Comparison of ENCODE assay signal across 8 cellular contexts in the genomic region with DNA sequence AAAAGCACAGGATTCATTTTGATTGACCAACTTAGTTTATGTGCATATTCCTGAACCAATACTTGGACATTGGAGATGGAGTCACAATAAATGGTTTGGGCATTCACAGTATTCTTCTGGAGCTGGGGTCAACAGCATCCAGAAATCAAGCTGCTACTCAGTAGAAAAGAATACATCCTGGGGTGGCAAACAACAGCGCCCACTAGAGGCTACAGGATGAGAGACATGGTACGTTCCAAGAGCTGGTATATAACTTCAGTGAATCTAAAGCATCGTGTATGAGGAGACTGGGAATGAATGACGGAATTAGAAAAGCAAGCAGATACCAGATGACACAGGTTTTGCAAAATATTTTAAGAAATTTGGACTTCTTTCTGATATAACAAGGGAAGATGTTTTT.
DNase-seq lines count a peak whose midpoint lies in the region; ATAC-seq, FAIRE-seq and TF ChIP-seq lines count a peak whose summit lies in the region.

No MANE protein-coding gene starts in this region.

- 40% methylated on average over 4 of the region's 4 CpGs; no CpG with 5 or more reads in 1 of the 2 experiments for WGBS in H1 (ENCODE audit: extremely low coverage in 1 of 2, insufficient coverage in 1 of 2, insufficient read length in 1 of 2, insufficient replicate concordance in 2 of 2, low coverage in 1 of 2, low lambda C conversion rate in 2 of 2, missing lambda C conversion rate in 1 of 2), 2 experiments
- WGBS in prostate gland: 78% methylated on average over 4 of the region's 4 CpGs

- peak; percentile 97 for FAIRE-seq in H1 (lab: Jason Lieb, UNC)

- no peaks in the 10 kb centered on the region for H4K20me1 ChIP-seq in H1 (replicated peaks in 1 of 2; ENCODE audit: control insufficient read depth in 1 of 2, insufficient read depth in 2 of 2, low read length in 2 of 2)

- H3K27ac ChIP-seq in H1 (ENCODE audit: low read depth, low read length) (no peak overlapping the region), prostate gland (no peak overlapping the region)

- no peaks in the 10 kb centered on the region for H3K79me2 ChIP-seq in H1 (ENCODE audit: control insufficient read depth in 1 of 2, insufficient read depth in 2 of 2, low read length in 2 of 2)

- H3K18ac ChIP-seq in H1 (ENCODE audit: extremely low read depth, low read length): no peak overlapping the region

- CTCF ChIA-PET in AG04449 (lab: Yijun Ruan, JAX): interaction anchor here (1.0 kb wide), 1 partner anchor 8 kb away, joined by 3 read pairs; no protein-coding TSS in a partner anchor
- CTCF ChIA-PET in H1 (lab: Charles Lee; ENCODE audit: partially characterized antibody): interaction anchor here (0.6 to 4.9 kb wide), 26 partner anchors 10 to 533 kb away, joined by 3 to 35 read pairs (median 3); no protein-coding TSS in a partner anchor

- H3K4me1 ChIP-seq in H1 (replicated peaks in 1 of 4; ENCODE audit: control insufficient read depth in 3 of 4, insufficient read depth in 4 of 4, low read length in 3 of 4) (peaks cover 0 to 2% (median 0%) of the 10 kb centered on the region in 4 experiments; a peak in 1 of 7 replicates), prostate gland (replicated peaks) (no peaks in the 10 kb centered on the region)

- ATAC-seq in GM18909 (IDR thresholded peaks at IDR 0.05; ENCODE audit: poor library complexity, unreplicated experiment): peak; percentile 56

- H3K9me3 ChIP-seq in H1 (ENCODE audit: insufficient read depth in 2 of 2, low read depth in 1 of 2, low read length in 1 of 2) (no peaks in the 10 kb centered on the region), prostate gland (no peaks in the 10 kb centered on the region)

- H4K8ac ChIP-seq in H1 (ENCODE audit: extremely low read depth, insufficient read depth, low read length): no peak overlapping the region

- peak; percentile 83 to 90 for TF ChIP-seq RAD21 in H1 (IDR thresholded peaks at IDR 0.05 in 1 of 2, conservative IDR thresholded peaks at IDR 0.05 in 1 of 2; ENCODE audit: low read depth in 2 of 2, low read length in 2 of 2)

- TF ChIP-seq POLR2A in H1 (IDR thresholded peaks at IDR 0.05; ENCODE audit: control extremely low read depth in 1 of 2, low read depth in 2 of 2, low read length in 2 of 2): no peak
- TF ChIP-seq POLR2A in prostate gland (IDR thresholded peaks at IDR 0.05): no peak

- intact Hi-C loops in prostate gland (cut with DNase I): no loop called here

- TF ChIP-seq EP300 in H1 (IDR thresholded peaks at IDR 0.05; ENCODE audit: borderline replicate concordance in 1 of 2, low read depth in 2 of 2, low read length in 2 of 2): no peak

- no peak overlapping the region for H2AFZ ChIP-seq in H1 (ENCODE audit: low read length)

- no peak overlapping the region for H3K14ac ChIP-seq in H1 (ENCODE audit: insufficient read length)

- H2BK12ac ChIP-seq in H1 (ENCODE audit: low read depth, low read length): no peak overlapping the region

- H3K23ac ChIP-seq in H1 (ENCODE audit: insufficient read length): no peak overlapping the region

- no peak overlapping the region for H4K91ac ChIP-seq in H1 (replicated peaks; ENCODE audit: insufficient read length, low read length)

- H3K4me3 ChIP-seq in AG04449 (ENCODE audit: low read depth, low read length): no peak overlapping the region
- no peak overlapping the region for H3K4me3 ChIP-seq in H1 (ENCODE audit: extremely low read depth in 1 of 4, insufficient read depth in 2 of 4, low read depth in 3 of 4, low read length in 4 of 4)
- no peak overlapping the region for H3K4me3 ChIP-seq in prostate gland

- H3K79me1 ChIP-seq in H1 (ENCODE audit: low read depth, low read length): no peaks in the 10 kb centered on the region

- H2BK15ac ChIP-seq in H1 (ENCODE audit: low read length): no peak overlapping the region

- no peak overlapping the region for H3K56ac ChIP-seq in H1 (replicated peaks; ENCODE audit: insufficient read length, low read depth, low read length)

- H3K4me2 ChIP-seq in H1 (ENCODE audit: insufficient read depth in 1 of 2, low read depth in 2 of 2, low read length in 2 of 2): no peak overlapping the region

- no peak overlapping the region for H2AK5ac ChIP-seq in H1 (ENCODE audit: low read depth, low read length)

- no peak overlapping the region for H3K9ac ChIP-seq in H1 (replicated peaks in 1 of 4; ENCODE audit: extremely low read depth in 1 of 4, low read depth in 3 of 4, low read length in 3 of 4)

- POLR2A ChIA-PET in AG04449 (lab: Yijun Ruan, JAX): no interaction called here
- POLR2A ChIA-PET in H1 (lab: Charles Lee; ENCODE audit: partially characterized antibody): no interaction called here

- H2BK20ac ChIP-seq in H1 (ENCODE audit: low read length): no peak overlapping the region

- H2BK120ac ChIP-seq in H1 (replicated peaks; ENCODE audit: low read depth, low read length): no peak overlapping the region

- H3K27me3 ChIP-seq in H1 (replicated peaks in 1 of 4; ENCODE audit: control insufficient read depth in 3 of 4, extremely low read depth in 1 of 4, insufficient read depth in 3 of 4, low read length in 3 of 4): peaks cover 0 to 1% (median 0%) of the 10 kb centered on the region in 4 experiments; a peak in 1 of 7 replicates
- H3K27me3 ChIP-seq in prostate gland (replicated peaks; ENCODE audit: insufficient read depth): no peaks in the 10 kb centered on the region

- H4K5ac ChIP-seq in H1 (ENCODE audit: insufficient read length, low read depth, low read length): no peak overlapping the region

- DNase-seq in AG04449 (ENCODE audit: low read depth, low spot score): no peak
- DNase-seq in Kasumi-1 (lab: John Stamatoyannopoulos, UW): peak; percentile 4 to 46
- peak; percentile 7 to 71 for DNase-seq in H1 (ENCODE audit: low read depth in 1 of 2, low spot score in 2 of 2)
- DNase-seq in renal cortical epithelial cell (ENCODE audit: low read depth): peak; percentile 19
- no peak for DNase-seq in prostate gland (ENCODE audit: low spot score)
- DNase-seq in activated naive CD4-positive, alpha-beta T cell treated with anti-CD3 and anti-CD28 coated beads, Interleukin-2, amount 50 U/mL, for 16 hours: no peak
- no peak for DNase-seq in superior temporal gyrus (ENCODE audit: extremely low spot score)

- no peaks in the 10 kb centered on the region; the same call in 1 of the 2 replicates for H3K23me2 ChIP-seq in H1 (ENCODE audit: low read depth, low read length)

- TF ChIP-seq CTCF in AG04449 (IDR thresholded peaks at IDR 0.05; ENCODE audit: insufficient read depth, low read length, missing control alignments): peak; percentile 26
- peak; percentile 12 to 90 (median 81) for TF ChIP-seq CTCF in H1 (IDR thresholded peaks at IDR 0.05; ENCODE audit: control extremely low read depth in 1 of 3, insufficient read depth in 1 of 3, low read depth in 1 of 3, low read length in 3 of 3)
- TF ChIP-seq CTCF in prostate gland (IDR thresholded peaks at IDR 0.05): no peak

- H3K4ac ChIP-seq in H1 (replicated peaks; ENCODE audit: insufficient read length, low read depth, low read length): no peak overlapping the region

- H2BK5ac ChIP-seq in H1 (ENCODE audit: low read depth, low read length): no peak overlapping the region

- H3K36me3 ChIP-seq in H1 (ENCODE audit: control insufficient read depth in 2 of 4, insufficient read depth in 4 of 4, low read length in 3 of 4): no peaks in the 10 kb centered on the region
- H3K36me3 ChIP-seq in prostate gland: no peaks in the 10 kb centered on the region

TF ChIP-seq in H1, 55 proteins besides CTCF, POLR2A, EP300 and RAD21:
- no peak for TF ChIP-seq CEBPB (IDR thresholded peaks at IDR 0.05; ENCODE audit: low read depth, low read length)

Comparison
In these comparisons a context has a peak if more than half of its experiments do, and no peak if none do; other contexts are left out.
1. DNase-seq: peak in Kasumi-1 (2 of 2), H1 (2 of 2) and renal cortical epithelial cell (single experiment); none in AG04449 (single experiment), prostate gland (single experiment), activated naive CD4-positive, alpha-beta T cell treated with anti-CD3 and anti-CD28 coated beads, Interleukin-2, amount 50 U/mL, for 16 hours (single experiment) and superior temporal gyrus (single experiment).
2. CTCF ChIP-seq: peak in AG04449 (single experiment) and H1 (3 of 3); none in prostate gland (0 of 4).